8 cellular contexts compared by ENCODE assay signal in genomic region chr11:116787786-116788486, GRCh38. TPM values are rescaled to one million over a fixed set of nuclear protein-coding genes. Genes with fewer than 3 reads are reported as not detected.
DNase-seq lines count a peak whose midpoint lies in the region; ATAC-seq and TF ChIP-seq lines count a peak whose summit lies in the region.

TSS of gene ZPR1 (minus strand) at chr11:116788023. CDS start at chr11:116787990, 33 bp downstream.

- H3K9me2 ChIP-seq in PC-3 (replicated peaks; ENCODE audit: low read length) = no peaks in the 10 kb centered on the region

- peak within 1 kb of the TSS; percentile 94 for H3K4me2 ChIP-seq in PC-3 (ENCODE audit: low read length)

- peaks cover 37% of the 10 kb centered on the region for H3K4me1 ChIP-seq in PC-3 (ENCODE audit: insufficient read depth, low read length)
- H3K4me1 ChIP-seq in mucosa of rectum (ENCODE audit: control insufficient read depth in 2 of 2, insufficient read depth in 2 of 2, low read length in 2 of 2) = peaks cover 11 to 15% of the 10 kb centered on the region in 2 donors

- DNase-seq in COR-L47 (lab: John Stamatoyannopoulos, UW) = peak; percentile 60
- DNase-seq in HUDEP-2 (lab: John Stamatoyannopoulos, UW; ENCODE audit: unreplicated experiment in 76 of 76) = peak in 60 of 76 experiments; percentile 3 to 77 (median 54)
- peak; percentile 64 for DNase-seq in PC-3
- peak; percentile 89 for DNase-seq in activated T-cell treated with anti-CD3 and anti-CD28 coated beads, Interleukin-2, amount 50 U/mL, for 1 hour
- peak; percentile 82 to 88 for DNase-seq in erythroblast (lab: John Stamatoyannopoulos, UW)
- DNase-seq in stimulated activated CD8-positive, alpha-beta memory T cell treated with anti-CD3 and anti-CD28 coated beads, Interleukin-4, amount 100 ng/mL, for 4 hours (ENCODE audit: low read depth in 2 of 2, low spot score in 1 of 2) = peak; percentile 61 to 69

- H3K27ac ChIP-seq in PC-3 (ENCODE audit: low read length) (peak within 1 kb of the TSS; percentile 11; the same call in 1 of the 2 replicates), mucosa of rectum (ENCODE audit: low read depth in 2 of 2, low read length in 2 of 2) (peak within 1 kb of the TSS; percentile 78 to 83)

- peaks cover 26% of the 10 kb centered on the region for H3K79me2 ChIP-seq in PC-3 (ENCODE audit: low read length)

- H3K9me3 ChIP-seq in PC-3 (ENCODE audit: low read length) (no peaks in the 10 kb centered on the region), mucosa of rectum (ENCODE audit: control insufficient read depth in 2 of 2, low read length in 2 of 2) (no peaks in the 10 kb centered on the region)

- H3K27me3 ChIP-seq in PC-3 (ENCODE audit: low read length) (no peaks in the 10 kb centered on the region), mucosa of rectum (ENCODE audit: control insufficient read depth in 2 of 2, insufficient read depth in 2 of 2, low read length in 2 of 2) (peaks cover 0 to 3% of the 10 kb centered on the region in 2 donors)

- H3K36me3 ChIP-seq in PC-3 (ENCODE audit: low read depth, low read length) (peaks cover 37% of the 10 kb centered on the region), mucosa of rectum (ENCODE audit: control insufficient read depth in 2 of 2, insufficient read depth in 2 of 2, low read length in 2 of 2) (peaks cover 29 to 34% of the 10 kb centered on the region in 2 donors)

- peak within 1 kb of the TSS; percentile 83 for H3K4me3 ChIP-seq in PC-3 (ENCODE audit: low read length)
- H3K4me3 ChIP-seq in mucosa of rectum (ENCODE audit: low read length in 2 of 2) = peak within 1 kb of the TSS; percentile 89 to 96

- ATAC-seq in GM21360 (IDR thresholded peaks at IDR 0.05; ENCODE audit: unreplicated experiment) (peak; percentile 81), PC-3 (peak; percentile 81)

- no peaks in the 10 kb centered on the region for H3F3A ChIP-seq in PC-3 (ENCODE audit: low read length, unreplicated experiment)

- no peak for TF ChIP-seq CTCF in PC-3 (conservative IDR thresholded peaks at IDR 0.05; ENCODE audit: low read depth, low read length)

- CTCF ChIA-PET in PC-3 (lab: Charles Lee) = interaction anchor here (0.6 to 2.6 kb wide), 3 partner anchors 40 to 318 kb away, joined by 4 to 16 read pairs (median 6); partner anchors contain the start of gene APOA1

- TSS peak; percentile 97 for BruUV-seq in PC-3 (replicated peaks; lab: Mats Ljungman, UMichigan)

- intact Hi-C loops in PC-3 (cut with micrococcal nuclease) = loop anchor here (1.0 to 2.0 kb wide), 2 partner anchors 15 to 47 kb away; no protein-coding TSS in a partner anchor

- TF ChIP-seq POLR2A in erythroblast (IDR thresholded peaks at IDR 0.05; ENCODE audit: low read length) = peak; percentile 86

- H2AFZ ChIP-seq in PC-3 (ENCODE audit: low read length) = peak within 1 kb of the TSS; percentile 97

- POLR2A ChIA-PET in PC-3 (lab: Charles Lee; ENCODE audit: unreplicated experiment) = interaction anchor here (0.6 to 2.0 kb wide), 4 partner anchors 48 to 392 kb away, joined by 3 to 8 read pairs (median 6); no protein-coding TSS in a partner anchor

- peak within 1 kb of the TSS; percentile 92 for H3K9ac ChIP-seq in PC-3 (ENCODE audit: low read length)
- H3K9ac ChIP-seq in mucosa of rectum (ENCODE audit: low read depth in 1 of 2, low read length in 2 of 2) = peak within 1 kb of the TSS; percentile 86 to 89

- no peaks in the 10 kb centered on the region; the same call in 1 of the 2 replicates for H4K20me1 ChIP-seq in PC-3 (ENCODE audit: low read length)

RNA-seq across cellular contexts. Expression of gene ZPR1, which starts in this region (rescaled TPM):
- total RNA-seq in PC-3 (2014; rRNA removed) = 86.5 and 89.5 TPM in 2 replicates

Comparison
In these comparisons a context has a peak if more than half of its experiments do, and no peak if none do; other contexts are left out.
1. Peak in every context shown above with its lines: DNase-seq, ATAC-seq, H3K4me3 ChIP-seq and H3K27ac ChIP-seq.